In genomic region chr7:18087687-18088078, GRCh38 we compare ENCODE assay signal across 9 cellular contexts.
DNase-seq lines count a peak whose midpoint lies in the region; ATAC-seq, FAIRE-seq and TF ChIP-seq lines count a peak whose summit lies in the region.
"Had no signal": no experiment of that assay in that cellular context is flagged by ENCODE, and none has a peak within 500 bp of the region (broad histone marks: within the 10 kb centered on the region; RNA-seq: fewer than 3 reads in every experiment).

No MANE protein-coding gene starts in this region.

- no peak overlapping the region for H3K14ac ChIP-seq in trophoblast cell (ENCODE audit: low read length)

- H4K91ac ChIP-seq in trophoblast cell (ENCODE audit: low read depth, low read length): no peak overlapping the region

- H2BK5ac ChIP-seq in trophoblast cell (ENCODE audit: low read depth, low read length, poor library complexity): no peak overlapping the region

- intact Hi-C loops in natural killer cell (cut with micrococcal nuclease): no loop called here
- intact Hi-C loops in thyroid gland (cut with DNase I): no loop called here

- 69% methylated on average over 14 of the region's 14 CpGs for WGBS in thyroid gland, 2 donors
- WGBS in trophoblast cell (ENCODE audit: extremely low coverage, insufficient coverage, insufficient read length): no CpG with 5 or more reads among the region's 14 CpGs

- H3K4me3 Mint-ChIP-seq in natural killer cell: peak overlapping the region; percentile 81
- no peak overlapping the region for H3K4me3 Mint-ChIP-seq in natural killer cell treated with Interleukin-12 subunit alpha and Interleukin-12 subunit beta and Interleukin-15 and Interleukin-18, amount 100 ng/mL, for 72 hours

- H3K18ac ChIP-seq in trophoblast cell (ENCODE audit: low read length): no peak overlapping the region

- H3K27ac ChIP-seq in muscle layer of colon (ENCODE audit: low read depth, low read length) (no peak overlapping the region), thyroid gland (no peak overlapping the region), trophoblast cell (ENCODE audit: low read depth, low read length) (no peak overlapping the region)
- H3K27ac ChIP-seq: VCaP had no signal

- H3K9ac ChIP-seq in muscle layer of colon (ENCODE audit: low read length): no peak overlapping the region
- H3K9ac ChIP-seq in trophoblast cell (ENCODE audit: low read length): no peak overlapping the region

- H3K36me3 Mint-ChIP-seq in natural killer cell: peaks cover 7% of the 10 kb centered on the region
- H3K36me3 Mint-ChIP-seq in natural killer cell treated with Interleukin-12 subunit alpha and Interleukin-12 subunit beta and Interleukin-15 and Interleukin-18, amount 100 ng/mL, for 72 hours: no peaks in the 10 kb centered on the region

- no peak overlapping the region for H3K4me3 ChIP-seq in choroid plexus epithelial cell (ENCODE audit: low read depth, low read length)
- H3K4me3 ChIP-seq in muscle layer of colon (ENCODE audit: low read depth in 1 of 2, low read length in 2 of 2): peak overlapping the region; percentile 37 to 52
- peak overlapping the region in 1 of 3 donors; percentile 62 for H3K4me3 ChIP-seq in thyroid gland (replicated peaks in 1 of 3)
- no peak overlapping the region for H3K4me3 ChIP-seq in trophoblast cell (ENCODE audit: low read depth, low read length)

- FAIRE-seq in D721Med (lab: Jason Lieb, UNC): no peak

- H2AFZ ChIP-seq in trophoblast cell (ENCODE audit: insufficient read depth, low read length, poor library complexity): no peak overlapping the region

- H3K79me1 ChIP-seq in trophoblast cell (ENCODE audit: low read length): no peaks in the 10 kb centered on the region

- H3K23ac ChIP-seq in trophoblast cell (ENCODE audit: low read length): no peak overlapping the region

- DNase-seq in natural killer cell (no peak), choroid plexus epithelial cell (ENCODE audit: low read depth) (peak; percentile 0), thyroid gland (no peak), D721Med (ENCODE audit: insufficient read length, low spot score) (no peak), trophoblast cell (no peak)
- no peak for DNase-seq in natural killer cell treated with Interleukin-12 subunit alpha and Interleukin-12 subunit beta and Interleukin-15 and Interleukin-18, amount 100 ng/mL, for 72 hours (ENCODE audit: low spot score)
- no peak for DNase-seq in effector CD8-positive, alpha-beta T cell (lab: John Stamatoyannopoulos, UW)

- no peak overlapping the region for H3K4ac ChIP-seq in trophoblast cell (ENCODE audit: low read depth, low read length)

- H3K27me3 ChIP-seq in muscle layer of colon (ENCODE audit: control insufficient read depth in 1 of 2, insufficient read depth in 2 of 2, low read length in 2 of 2): peaks cover 0 to 4% of the 10 kb centered on the region in 2 donors
- no peaks in the 10 kb centered on the region for H3K27me3 ChIP-seq in thyroid gland
- peaks cover 20% of the 10 kb centered on the region for H3K27me3 ChIP-seq in trophoblast cell (ENCODE audit: insufficient read depth, low read length)

- ATAC-seq in natural killer cell: no peak
- ATAC-seq in natural killer cell treated with Interleukin-12 subunit alpha and Interleukin-12 subunit beta and Interleukin-15 and Interleukin-18, amount 100 ng/mL, for 72 hours: no peak

- peaks cover 4% of the 10 kb centered on the region for H3K4me1 ChIP-seq in muscle layer of colon (ENCODE audit: insufficient read depth, low read length)
- peaks cover 0 to 12% of the 10 kb centered on the region in 2 donors for H3K4me1 ChIP-seq in thyroid gland
- peaks cover 2 to 4% of the 10 kb centered on the region in 2 experiments for H3K4me1 ChIP-seq in trophoblast cell (ENCODE audit: control insufficient read depth in 1 of 2, insufficient read depth in 2 of 2, low read length in 2 of 2)

- no peak overlapping the region for H2AK5ac ChIP-seq in trophoblast cell (ENCODE audit: low read length)

- no peak overlapping the region for H3K27ac Mint-ChIP-seq in natural killer cell
- no peak overlapping the region for H3K27ac Mint-ChIP-seq in natural killer cell treated with Interleukin-12 subunit alpha and Interleukin-12 subunit beta and Interleukin-15 and Interleukin-18, amount 100 ng/mL, for 72 hours

- TF ChIP-seq CTCF in natural killer cell (IDR thresholded peaks at IDR 0.05): no peak
- TF ChIP-seq CTCF in choroid plexus epithelial cell (conservative IDR thresholded peaks at IDR 0.05; ENCODE audit: low read depth, low read length): no peak
- TF ChIP-seq CTCF in thyroid gland (IDR thresholded peaks at IDR 0.05): no peak
- no peak for TF ChIP-seq CTCF in D721Med (IDR thresholded peaks at IDR 0.05; ENCODE audit: insufficient read depth, missing control alignments)

- peaks cover 7 to 12% of the 10 kb centered on the region in 2 donors for H3K4me1 Mint-ChIP-seq in natural killer cell
- peaks cover 0 to 9% of the 10 kb centered on the region in 2 donors for H3K4me1 Mint-ChIP-seq in natural killer cell treated with Interleukin-12 subunit alpha and Interleukin-12 subunit beta and Interleukin-15 and Interleukin-18, amount 100 ng/mL, for 72 hours (ENCODE audit: low read depth in 2 of 2)

- H3K36me3 ChIP-seq in muscle layer of colon (ENCODE audit: insufficient read depth, low read length) (no peaks in the 10 kb centered on the region), thyroid gland (no peaks in the 10 kb centered on the region), trophoblast cell (ENCODE audit: control insufficient read depth in 1 of 2, insufficient read depth in 2 of 2, low read length in 2 of 2) (no peaks in the 10 kb centered on the region)

- no peaks in the 10 kb centered on the region for H3K9me3 ChIP-seq in muscle layer of colon (ENCODE audit: low read length)
- no peaks in the 10 kb centered on the region for H3K9me3 ChIP-seq in thyroid gland
- peaks cover 5% of the 10 kb centered on the region for H3K9me3 ChIP-seq in trophoblast cell (ENCODE audit: insufficient read depth, low read depth, low read length)

- H4K12ac ChIP-seq in trophoblast cell (ENCODE audit: low read depth, low read length): no peak overlapping the region

- no peak overlapping the region for H2BK12ac ChIP-seq in trophoblast cell (ENCODE audit: low read length)

- H3K9me3 Mint-ChIP-seq in natural killer cell: peaks cover 0 to 2% of the 10 kb centered on the region in 2 donors
- H3K9me3 Mint-ChIP-seq in natural killer cell treated with Interleukin-12 subunit alpha and Interleukin-12 subunit beta and Interleukin-15 and Interleukin-18, amount 100 ng/mL, for 72 hours: no peaks in the 10 kb centered on the region

- no peak overlapping the region for H4K8ac ChIP-seq in trophoblast cell (ENCODE audit: low read depth, low read length)

- H3K79me2 ChIP-seq in trophoblast cell (ENCODE audit: control insufficient read depth, insufficient read depth, low read length, poor library complexity): no peaks in the 10 kb centered on the region

- no peak overlapping the region for H2BK120ac ChIP-seq in trophoblast cell (ENCODE audit: insufficient read depth, low read length, poor library complexity)

- peaks cover 33 to 49% of the 10 kb centered on the region in 2 donors for H3K27me3 Mint-ChIP-seq in natural killer cell (ENCODE audit: low read depth in 2 of 2)
- H3K27me3 Mint-ChIP-seq in natural killer cell treated with Interleukin-12 subunit alpha and Interleukin-12 subunit beta and Interleukin-15 and Interleukin-18, amount 100 ng/mL, for 72 hours: peaks cover 23 to 25% of the 10 kb centered on the region in 2 donors

- no peak overlapping the region for H3K4me2 ChIP-seq in trophoblast cell (ENCODE audit: low read length)

- no peak for TF ChIP-seq POLR2A in thyroid gland (IDR thresholded peaks at IDR 0.05)

Comparison
In these comparisons a context has a peak if more than half of its experiments do, and no peak if none do; other contexts are left out.
1. H3K4me3 ChIP-seq: peak in muscle layer of colon (2 of 2); none in choroid plexus epithelial cell (single experiment) and trophoblast cell (single experiment).